In the genomic region with DNA sequence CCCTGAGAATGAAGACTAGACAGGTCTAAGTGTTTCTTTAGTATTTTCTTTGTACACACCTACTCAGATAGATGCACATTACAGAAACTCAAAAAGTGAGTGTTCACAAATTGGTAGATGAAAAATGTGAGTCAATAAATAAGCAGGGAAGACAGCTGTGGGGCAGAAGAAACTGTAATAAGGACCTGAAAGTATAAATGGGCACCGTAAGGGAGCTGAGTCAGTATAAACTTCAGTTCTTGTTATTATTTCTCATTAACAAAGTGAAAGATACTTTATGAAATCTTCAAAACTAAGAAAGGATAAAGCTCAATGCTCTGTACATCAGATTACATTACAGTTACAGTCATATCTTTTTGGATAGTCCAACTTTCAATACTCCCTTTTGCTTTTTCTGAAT, we compare ENCODE assay signal across 11 cellular contexts. TPM values are rescaled to one million over a fixed set of nuclear protein-coding genes. Genes with fewer than 3 reads are reported as not detected.
DNase-seq lines count a peak whose midpoint lies in the region; ATAC-seq and TF ChIP-seq lines count a peak whose summit lies in the region.
"Had no signal": no experiment of that assay in that cellular context is flagged by ENCODE, and none has a peak within 500 bp of the region (broad histone marks: within the 10 kb centered on the region; RNA-seq: fewer than 3 reads in every experiment).

No MANE protein-coding gene starts in this region.

- H3K9me3 Mint-ChIP-seq in stimulated activated naive CD8-positive, alpha-beta T cell treated with anti-CD3 and anti-CD28 coated beads, Interleukin-15, Interleukin-2, amounts not matched to agents 100 ng/mL and 50 ng/mL, for 24 hours = no peaks in the 10 kb centered on the region
- H3K9me3 Mint-ChIP-seq in glutamatergic neuron (ENCODE audit: unreplicated experiment) = peaks cover 7% of the 10 kb centered on the region

- H3K27ac Mint-ChIP-seq in stimulated activated naive CD8-positive, alpha-beta T cell treated with anti-CD3 and anti-CD28 coated beads, Interleukin-15, Interleukin-2, amounts not matched to agents 100 ng/mL and 50 ng/mL, for 24 hours = peak overlapping the region; percentile 22
- no peak overlapping the region for H3K27ac Mint-ChIP-seq in glutamatergic neuron (ENCODE audit: unreplicated experiment)

- no peak for DNase-seq in stimulated activated naive CD8-positive, alpha-beta T cell treated with anti-CD3 and anti-CD28 coated beads, Interleukin-15, Interleukin-2, amounts not matched to agents 100 U/mL and 50 U/mL, for 24 hours
- DNase-seq in RPMI8226 (peak; percentile 27), glutamatergic neuron (no peak), NCI-H1694 (lab: John Stamatoyannopoulos, UW) (no peak), DMS153 treated with DMSO at 0.1 percent for 48 hours (lab: John Stamatoyannopoulos, UW; ENCODE audit: unreplicated experiment) (no peak)
- DNase-seq: central memory CD4-positive, alpha-beta T cell; NCI-H1417 treated with DMSO at 0.1 percent for 48 hours; nucleus accumbens had no signal

- H3K4me1 Mint-ChIP-seq in stimulated activated naive CD8-positive, alpha-beta T cell treated with anti-CD3 and anti-CD28 coated beads, Interleukin-15, Interleukin-2, amounts not matched to agents 100 ng/mL and 50 ng/mL, for 24 hours (ENCODE audit: low read depth) = peaks cover 80% of the 10 kb centered on the region
- peaks cover 16% of the 10 kb centered on the region for H3K4me1 Mint-ChIP-seq in glutamatergic neuron (ENCODE audit: low read depth, unreplicated experiment)

- peaks cover 30% of the 10 kb centered on the region for H3K36me3 Mint-ChIP-seq in stimulated activated naive CD8-positive, alpha-beta T cell treated with anti-CD3 and anti-CD28 coated beads, Interleukin-15, Interleukin-2, amounts not matched to agents 100 ng/mL and 50 ng/mL, for 24 hours (ENCODE audit: low read depth)
- no peaks in the 10 kb centered on the region for H3K36me3 Mint-ChIP-seq in glutamatergic neuron (ENCODE audit: unreplicated experiment)

- H3K27me3 Mint-ChIP-seq in stimulated activated naive CD8-positive, alpha-beta T cell treated with anti-CD3 and anti-CD28 coated beads, Interleukin-15, Interleukin-2, amounts not matched to agents 100 ng/mL and 50 ng/mL, for 24 hours = no peaks in the 10 kb centered on the region
- peaks cover 2% of the 10 kb centered on the region for H3K27me3 Mint-ChIP-seq in glutamatergic neuron (ENCODE audit: unreplicated experiment)

- H3K4me3 Mint-ChIP-seq in stimulated activated naive CD8-positive, alpha-beta T cell treated with anti-CD3 and anti-CD28 coated beads, Interleukin-15, Interleukin-2, amounts not matched to agents 100 ng/mL and 50 ng/mL, for 24 hours = peak overlapping the region; percentile 98
- peak overlapping the region; percentile 53 for H3K4me3 Mint-ChIP-seq in glutamatergic neuron (ENCODE audit: unreplicated experiment)

- no peak for ATAC-seq in stimulated activated naive CD8-positive, alpha-beta T cell treated with anti-CD3 and anti-CD28 coated beads, Interleukin-15, Interleukin-2, amounts not matched to agents 100 U/mL and 50 U/mL, for 24 hours
- ATAC-seq in HG02884 (IDR thresholded peaks at IDR 0.05; ENCODE audit: unreplicated experiment) = no peak
- ATAC-seq in HG02571 (IDR thresholded peaks at IDR 0.05; ENCODE audit: unreplicated experiment) = no peak

- no peak for TF ChIP-seq CTCF in glutamatergic neuron (IDR thresholded peaks at IDR 0.05; ENCODE audit: partially characterized antibody, unreplicated experiment)

RNA-seq across cellular contexts. Expression of gene MTPN, which starts 2.5 kb away (rescaled TPM):
- total RNA-seq in glutamatergic neuron (ENCODE audit: unreplicated experiment) = 181 TPM
